Comparison of ENCODE assay signal across 16 cellular contexts in the genomic region with DNA sequence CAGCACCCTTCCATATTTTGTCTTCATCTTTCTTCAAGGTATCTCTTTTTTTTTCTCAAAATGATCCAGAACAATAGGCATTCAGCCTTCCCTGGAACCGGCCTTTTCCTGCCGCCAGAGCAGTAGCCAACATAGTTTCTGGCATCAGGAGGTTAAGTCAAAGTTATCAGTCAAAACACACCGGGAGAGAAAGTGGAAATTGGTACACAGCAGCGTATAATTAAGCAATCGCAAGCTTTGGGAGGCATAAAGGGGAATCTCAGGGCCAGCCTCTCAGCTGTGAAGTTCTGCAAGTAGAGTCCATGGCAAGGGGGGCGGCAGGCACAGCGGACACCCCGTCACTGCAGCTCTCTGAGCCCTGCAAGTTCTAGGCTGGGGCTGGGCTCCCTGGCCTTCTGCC.
"Had no signal": no experiment of that assay in that cellular context is flagged by ENCODE, and none has a peak within 500 bp of the region (broad histone marks: within the 10 kb centered on the region; RNA-seq: fewer than 3 reads in every experiment).

No MANE protein-coding gene starts in this region.

- H3K36me3 ChIP-seq: upper lobe of left lung had no signal

- DNase-seq: activated CD4-positive, alpha-beta T cell treated with anti-CD3 and anti-CD28 coated beads for 48 hours; activated naive CD4-positive, alpha-beta T cell; activated naive CD8-positive, alpha-beta T cell treated with anti-CD3 and anti-CD28 coated beads, Interleukin-2, amount 10 ng/mL, durations not matched to agents 7 days and 5 days; activated T-cell treated with anti-CD3 and anti-CD28 coated beads for 4 hours; foreskin fibroblast; glutamatergic neuron; hypothalamus; mesenchymal stem cell; natural killer cell; stimulated activated CD4-positive, alpha-beta T cell treated with anti-CD3 and anti-CD28 coated beads, Interleukin-4, amount 100 ng/mL, for 1 hour; stimulated activated naive CD4-positive, alpha-beta T cell; T-helper 17 cell had no signal

- H3K27ac Mint-ChIP-seq: activated naive CD8-positive, alpha-beta T cell treated with anti-CD3 and anti-CD28 coated beads, Interleukin-2, amount 10 ng/mL, durations not matched to agents 7 days and 5 days; brain; natural killer cell; T-helper 17 cell; WTC11 had no signal

- H3K9me3 Mint-ChIP-seq: central memory CD8-positive, alpha-beta T cell; natural killer cell had no signal

- ATAC-seq: natural killer cell, T-helper 17 cell, WTC11 had no signal

- H3K4me3 Mint-ChIP-seq: activated naive CD8-positive, alpha-beta T cell treated with anti-CD3 and anti-CD28 coated beads, Interleukin-2, amount 10 ng/mL, durations not matched to agents 7 days and 5 days; brain; central memory CD8-positive, alpha-beta T cell; natural killer cell; T-helper 17 cell; WTC11 had no signal

- H3K4me3 ChIP-seq: upper lobe of left lung had no signal

- H3K4me1 ChIP-seq: upper lobe of left lung had no signal

- H3K36me3 Mint-ChIP-seq: brain had no signal

- H3K27me3 Mint-ChIP-seq: brain; central memory CD8-positive, alpha-beta T cell had no signal

- H3K27ac ChIP-seq: upper lobe of left lung had no signal

- H3K27me3 ChIP-seq: upper lobe of left lung had no signal

- H3K4me1 Mint-ChIP-seq: brain; central memory CD8-positive, alpha-beta T cell; T-helper 17 cell; WTC11 had no signal
